ENCODE assay signal across 10 cellular contexts in genomic region chr16:85986931-85987749, GRCh38.
DNase-seq lines count a peak whose midpoint lies in the region; ATAC-seq and TF ChIP-seq lines count a peak whose summit lies in the region.
"Had no signal": no experiment of that assay in that cellular context is flagged by ENCODE, and none has a peak within 500 bp of the region (broad histone marks: within the 10 kb centered on the region; RNA-seq: fewer than 3 reads in every experiment).

No MANE protein-coding gene starts in this region.

- H3K27me3 ChIP-seq in OCI-LY1 (ENCODE audit: insufficient read depth, low read length): peaks cover 6% of the 10 kb centered on the region; the same call in 1 of the 2 replicates

- no peaks in the 10 kb centered on the region for H3K36me3 Mint-ChIP-seq in activated naive CD8-positive, alpha-beta T cell treated with anti-CD3 and anti-CD28 coated beads, Interleukin-2, amount 50 U/mL, for 24 hours (ENCODE audit: low read depth)
- no peaks in the 10 kb centered on the region for H3K36me3 Mint-ChIP-seq in memory B cell
- H3K36me3 Mint-ChIP-seq in type B pancreatic cell: no peaks in the 10 kb centered on the region

- no peak overlapping the region for H3K4me3 ChIP-seq in OCI-LY1 (ENCODE audit: low read depth, low read length, poor library complexity, severe bottlenecking)
- H3K4me3 ChIP-seq: lung, SJSA1 had no signal

- no peaks in the 10 kb centered on the region for H3K9me3 ChIP-seq in OCI-LY1 (ENCODE audit: low read length)
- H3K9me3 ChIP-seq: SJSA1 had no signal

- no peak overlapping the region for H2AFZ ChIP-seq in OCI-LY1 (ENCODE audit: low read length)

- H3K9me2 ChIP-seq in OCI-LY1 (ENCODE audit: low read depth, low read length): no peaks in the 10 kb centered on the region

- H3K4me3 Mint-ChIP-seq in activated naive CD8-positive, alpha-beta T cell treated with anti-CD3 and anti-CD28 coated beads, Interleukin-2, amount 50 U/mL, for 24 hours: peak overlapping the region; percentile 13
- peak overlapping the region; percentile 59 for H3K4me3 Mint-ChIP-seq in memory B cell
- no peak overlapping the region for H3K4me3 Mint-ChIP-seq in type B pancreatic cell

- peak; percentile 73 for DNase-seq in activated naive CD8-positive, alpha-beta T cell treated with anti-CD3 and anti-CD28 coated beads, Interleukin-2, amount 50 U/mL, for 24 hours
- DNase-seq in memory B cell (ENCODE audit: low spot score in 2 of 2) (peak in 1 of 2 donors; percentile 43), type B pancreatic cell (ENCODE audit: extremely low spot score, unreplicated experiment) (no peak), DMS114 treated with DMSO at 0.1 percent for 48 hours (lab: John Stamatoyannopoulos, UW; ENCODE audit: unreplicated experiment) (no peak), caudate nucleus (lab: John Stamatoyannopoulos, UW) (no peak)

- H3K27me3 Mint-ChIP-seq in activated naive CD8-positive, alpha-beta T cell treated with anti-CD3 and anti-CD28 coated beads, Interleukin-2, amount 50 U/mL, for 24 hours: peaks cover 2% of the 10 kb centered on the region
- H3K27me3 Mint-ChIP-seq in memory B cell (no peaks in the 10 kb centered on the region), type B pancreatic cell (peaks cover 59% of the 10 kb centered on the region)

- no peak overlapping the region for H3K4me2 ChIP-seq in OCI-LY1 (ENCODE audit: low read length)

- no peaks in the 10 kb centered on the region for H3K9me3 Mint-ChIP-seq in activated naive CD8-positive, alpha-beta T cell treated with anti-CD3 and anti-CD28 coated beads, Interleukin-2, amount 50 U/mL, for 24 hours
- H3K9me3 Mint-ChIP-seq in memory B cell (peaks cover 5% of the 10 kb centered on the region), type B pancreatic cell (no peaks in the 10 kb centered on the region)

- H3K27ac Mint-ChIP-seq in activated naive CD8-positive, alpha-beta T cell treated with anti-CD3 and anti-CD28 coated beads, Interleukin-2, amount 50 U/mL, for 24 hours: peak overlapping the region; percentile 84
- peak overlapping the region; percentile 68 for H3K27ac Mint-ChIP-seq in memory B cell
- H3K27ac Mint-ChIP-seq in type B pancreatic cell: peak overlapping the region; percentile 40

- no peak overlapping the region for H3K9ac ChIP-seq in OCI-LY1 (ENCODE audit: low read length)

- H3K4me1 ChIP-seq in OCI-LY1 (ENCODE audit: insufficient read depth, low read length, severe bottlenecking): peaks cover 14% of the 10 kb centered on the region

- H3K4me1 Mint-ChIP-seq in activated naive CD8-positive, alpha-beta T cell treated with anti-CD3 and anti-CD28 coated beads, Interleukin-2, amount 50 U/mL, for 24 hours: peaks cover 81% of the 10 kb centered on the region
- peaks cover 59% of the 10 kb centered on the region for H3K4me1 Mint-ChIP-seq in memory B cell
- H3K4me1 Mint-ChIP-seq in type B pancreatic cell (ENCODE audit: unreplicated experiment): peaks cover 34% of the 10 kb centered on the region

- no peaks in the 10 kb centered on the region for H4K20me1 ChIP-seq in OCI-LY1 (ENCODE audit: insufficient read depth, low read length)

- no peaks in the 10 kb centered on the region for H3F3A ChIP-seq in OCI-LY1 (ENCODE audit: insufficient read depth, low read length)

- no peak overlapping the region for H3K27ac ChIP-seq in OCI-LY1 (ENCODE audit: low read depth, low read length, poor library complexity, severe bottlenecking)
- H3K27ac ChIP-seq in caudate nucleus (ENCODE audit: low read depth, low read length): no peak overlapping the region
- H3K27ac ChIP-seq: SJSA1 had no signal

- no peaks in the 10 kb centered on the region for H3K36me3 ChIP-seq in OCI-LY1 (ENCODE audit: insufficient read depth, low read length)
- H3K36me3 ChIP-seq: SJSA1 had no signal

- H3K79me2 ChIP-seq in OCI-LY1 (ENCODE audit: insufficient read depth, low read length): no peaks in the 10 kb centered on the region

- TF ChIP-seq CTCF in GM12873 (IDR thresholded peaks at IDR 0.05; ENCODE audit: insufficient read depth, low read depth, low read length, missing control alignments) (peak; percentile 68), OCI-LY1 (IDR thresholded peaks at IDR 0.05; ENCODE audit: low read length) (peak; percentile 38; the same call in 1 of the 2 replicates), type B pancreatic cell (conservative IDR thresholded peaks at IDR 0.05) (peak; percentile 58)

- ATAC-seq in activated naive CD8-positive, alpha-beta T cell treated with anti-CD3 and anti-CD28 coated beads, Interleukin-2, amount 50 U/mL, for 24 hours: no peak
- ATAC-seq in memory B cell (ENCODE audit: low read depth): no peak
- no peak for ATAC-seq in HG02981 (IDR thresholded peaks at IDR 0.05; ENCODE audit: unreplicated experiment)
